ENCODE assay signal across 14 cellular contexts in the genomic region with DNA sequence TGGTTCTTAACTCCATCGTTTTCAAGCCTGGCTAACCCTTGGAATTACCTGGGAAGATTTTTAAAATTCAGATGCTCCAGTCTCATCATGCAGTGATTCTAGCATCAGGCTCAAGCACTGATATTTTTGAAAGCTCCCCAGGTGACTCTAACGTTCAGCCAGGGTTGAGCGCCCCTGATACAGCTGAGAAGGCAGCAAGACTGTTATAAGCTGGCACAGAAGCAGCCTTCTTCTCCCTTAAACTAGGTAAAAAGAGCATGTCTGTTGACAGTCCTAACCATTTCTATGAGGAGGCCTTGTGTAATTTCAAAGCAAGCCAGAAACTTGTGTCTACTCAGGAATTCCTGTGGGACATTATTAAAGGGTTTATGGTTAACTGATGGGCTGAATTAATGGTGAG.
"Had no signal": no experiment of that assay in that cellular context is flagged by ENCODE, and none has a peak within 500 bp of the region (broad histone marks: within the 10 kb centered on the region; RNA-seq: fewer than 3 reads in every experiment).

No MANE protein-coding gene starts in this region.

- DNase-seq: effector memory CD8-positive, alpha-beta T cell; esophagus squamous epithelium; foreskin fibroblast; kidney; mesendoderm; naive thymus-derived CD8-positive, alpha-beta T cell; ovary; right cardiac atrium; small intestine; stimulated activated CD4-positive, alpha-beta T cell treated with anti-CD3 and anti-CD28 coated beads, Interleukin-2, amount 100 ng/mL, for 48 hours; stimulated activated naive CD4-positive, alpha-beta T cell treated with Interleukin-2 at 50 U/mL for 16 hours; uterus had no signal

- H3K4me1 ChIP-seq: gastroesophageal sphincter had no signal

- FAIRE-seq: kidney, small intestine had no signal

- H3K27ac ChIP-seq: epithelial cell of prostate, esophagus squamous epithelium, gastroesophageal sphincter, ovary, uterus had no signal

- H3K36me3 ChIP-seq: esophagus squamous epithelium, gastroesophageal sphincter, ovary, uterus had no signal

- H3K4me3 ChIP-seq: esophagus squamous epithelium, gastroesophageal sphincter, ovary, uterus had no signal

- ATAC-seq: effector memory CD8-positive, alpha-beta T cell; gastroesophageal sphincter; naive thymus-derived CD8-positive, alpha-beta T cell; right cardiac atrium had no signal

- H3K27me3 ChIP-seq: esophagus squamous epithelium, gastroesophageal sphincter, ovary, uterus had no signal

- H3K9me3 ChIP-seq: esophagus squamous epithelium, gastroesophageal sphincter, ovary, uterus had no signal
